Comparison of ENCODE assay signal across 1 cellular context in the genomic region with DNA sequence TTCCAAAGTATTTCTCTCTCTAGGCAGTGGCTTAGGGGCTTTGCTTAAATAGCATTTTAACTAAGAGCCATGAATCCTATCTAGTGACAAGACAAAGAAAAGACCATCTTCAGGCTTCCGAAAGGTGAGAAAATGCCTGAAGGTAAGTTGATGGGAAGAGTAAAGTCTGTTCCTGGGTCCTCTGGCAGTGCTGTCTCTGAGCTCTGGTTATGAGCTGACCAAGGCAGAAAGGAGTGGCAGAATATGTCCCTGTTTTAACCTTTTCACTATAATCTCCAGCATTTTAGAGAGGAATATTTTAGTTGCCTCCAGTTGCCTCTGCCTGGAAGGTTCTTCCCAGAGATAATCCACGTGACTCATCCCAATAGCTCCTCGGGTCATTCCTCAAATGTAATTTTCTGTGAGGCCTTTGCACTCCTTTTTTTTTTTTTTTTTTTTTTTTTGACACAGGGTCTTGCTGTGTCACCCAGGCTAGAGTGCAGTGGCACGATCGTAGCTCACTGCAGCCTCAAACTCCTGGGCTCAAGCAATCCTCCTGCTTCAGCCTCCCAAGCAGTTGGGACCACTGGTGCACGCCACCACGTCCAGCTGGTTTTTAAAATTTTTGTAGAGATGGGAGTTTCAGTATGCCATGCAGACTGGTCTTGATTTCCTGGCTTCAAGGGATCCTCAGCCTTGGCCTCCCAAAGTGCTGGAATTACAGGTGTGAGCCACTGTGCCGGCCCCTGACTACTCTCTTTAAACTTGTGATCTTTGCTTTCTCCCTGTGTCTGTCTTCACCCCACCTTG.
TF ChIP-seq lines count a peak whose summit lies in the region.

No MANE protein-coding gene starts in this region.

TF ChIP-seq in IMR-90, 13 proteins besides CTCF, POLR2A, EP300 and RAD21:
- no peak for TF ChIP-seq NFE2L2 (IDR thresholded peaks at IDR 0.05; ENCODE audit: low read depth, low read length)
- no peak for TF ChIP-seq FOS (IDR thresholded peaks at IDR 0.05; ENCODE audit: low read depth, low read length)
- TF ChIP-seq USF2 (IDR thresholded peaks at IDR 0.05; ENCODE audit: low read depth, low read length), result no peak
- TF ChIP-seq BHLHE40 (IDR thresholded peaks at IDR 0.05; ENCODE audit: low read depth, low read length), result no peak
- TF ChIP-seq MXI1 (IDR thresholded peaks at IDR 0.05; ENCODE audit: borderline replicate concordance, low read depth, low read length), result no peak
- no peak for TF ChIP-seq CEBPB (IDR thresholded peaks at IDR 0.05; ENCODE audit: low read depth, low read length)
- no peak for TF ChIP-seq RCOR1 (IDR thresholded peaks at IDR 0.05; ENCODE audit: insufficient replicate concordance, low read length)
- no peak for TF ChIP-seq CHD1 (IDR thresholded peaks at IDR 0.05; ENCODE audit: low read depth, low read length)
- TF ChIP-seq, protein P1, sequence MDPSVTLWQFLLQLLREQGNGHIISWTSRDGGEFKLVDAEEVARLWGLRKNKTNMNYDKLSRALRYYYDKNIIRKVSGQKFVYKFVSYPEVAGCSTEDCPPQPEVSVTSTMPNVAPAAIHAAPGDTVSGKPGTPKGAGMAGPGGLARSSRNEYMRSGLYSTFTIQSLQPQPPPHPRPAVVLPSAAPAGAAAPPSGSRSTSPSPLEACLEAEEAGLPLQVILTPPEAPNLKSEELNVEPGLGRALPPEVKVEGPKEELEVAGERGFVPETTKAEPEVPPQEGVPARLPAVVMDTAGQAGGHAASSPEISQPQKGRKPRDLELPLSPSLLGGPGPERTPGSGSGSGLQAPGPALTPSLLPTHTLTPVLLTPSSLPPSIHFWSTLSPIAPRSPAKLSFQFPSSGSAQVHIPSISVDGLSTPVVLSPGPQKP (IDR thresholded peaks at IDR 0.05; ENCODE audit: borderline replicate concordance, low read depth, low read length), result no peak
- TF ChIP-seq MAZ (IDR thresholded peaks at IDR 0.05; ENCODE audit: borderline replicate concordance, low read depth, low read length), result no peak
- no peak for TF ChIP-seq MAFK (IDR thresholded peaks at IDR 0.05; ENCODE audit: low read depth, low read length)
